In the genomic region with DNA sequence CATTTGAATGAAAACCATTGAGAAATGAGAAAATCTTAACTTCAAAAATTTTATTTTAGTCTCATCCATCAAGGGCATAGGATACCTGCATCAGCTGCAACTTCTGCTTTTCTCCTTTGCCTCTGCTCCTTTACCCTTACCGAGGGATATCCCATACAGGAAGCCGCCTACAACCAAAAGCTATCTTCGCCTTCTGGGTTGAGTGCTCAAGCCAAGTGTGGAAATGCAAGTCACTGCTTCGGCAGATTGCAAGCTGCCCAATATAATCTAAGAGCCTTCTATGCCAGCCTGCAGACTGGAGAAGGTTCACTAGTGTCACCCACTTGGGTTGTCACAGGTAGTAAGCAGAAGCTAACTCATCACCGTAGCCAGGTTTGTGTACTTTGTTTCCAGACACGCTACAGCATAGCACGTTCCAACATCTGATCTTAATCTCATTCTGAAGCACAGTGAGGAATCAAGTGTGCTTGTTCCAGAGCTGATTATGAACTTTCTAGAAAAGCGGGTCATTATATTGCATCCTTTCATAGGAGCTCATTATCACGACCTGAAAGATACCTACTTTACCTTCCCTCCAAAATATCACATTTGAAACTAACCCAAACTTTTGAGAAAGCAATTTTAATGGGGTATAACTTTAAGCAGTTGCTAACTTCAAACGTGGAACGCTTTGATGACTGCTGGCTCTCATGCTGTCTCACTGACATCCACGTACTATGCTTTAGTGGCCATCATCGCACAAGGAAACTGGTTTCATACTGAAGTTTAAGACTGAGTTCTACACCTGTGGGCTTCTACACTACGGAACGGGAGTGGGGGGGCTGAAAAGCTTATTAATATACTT, we compare ENCODE assay signal across 1 cellular context.
TF ChIP-seq lines count a peak whose summit lies in the region.

No MANE protein-coding gene starts in this region.

TF ChIP-seq in K562, 482 proteins besides CTCF, POLR2A, EP300 and RAD21 (continued from another document and continues in another):
- TF ChIP-seq, protein P1, sequence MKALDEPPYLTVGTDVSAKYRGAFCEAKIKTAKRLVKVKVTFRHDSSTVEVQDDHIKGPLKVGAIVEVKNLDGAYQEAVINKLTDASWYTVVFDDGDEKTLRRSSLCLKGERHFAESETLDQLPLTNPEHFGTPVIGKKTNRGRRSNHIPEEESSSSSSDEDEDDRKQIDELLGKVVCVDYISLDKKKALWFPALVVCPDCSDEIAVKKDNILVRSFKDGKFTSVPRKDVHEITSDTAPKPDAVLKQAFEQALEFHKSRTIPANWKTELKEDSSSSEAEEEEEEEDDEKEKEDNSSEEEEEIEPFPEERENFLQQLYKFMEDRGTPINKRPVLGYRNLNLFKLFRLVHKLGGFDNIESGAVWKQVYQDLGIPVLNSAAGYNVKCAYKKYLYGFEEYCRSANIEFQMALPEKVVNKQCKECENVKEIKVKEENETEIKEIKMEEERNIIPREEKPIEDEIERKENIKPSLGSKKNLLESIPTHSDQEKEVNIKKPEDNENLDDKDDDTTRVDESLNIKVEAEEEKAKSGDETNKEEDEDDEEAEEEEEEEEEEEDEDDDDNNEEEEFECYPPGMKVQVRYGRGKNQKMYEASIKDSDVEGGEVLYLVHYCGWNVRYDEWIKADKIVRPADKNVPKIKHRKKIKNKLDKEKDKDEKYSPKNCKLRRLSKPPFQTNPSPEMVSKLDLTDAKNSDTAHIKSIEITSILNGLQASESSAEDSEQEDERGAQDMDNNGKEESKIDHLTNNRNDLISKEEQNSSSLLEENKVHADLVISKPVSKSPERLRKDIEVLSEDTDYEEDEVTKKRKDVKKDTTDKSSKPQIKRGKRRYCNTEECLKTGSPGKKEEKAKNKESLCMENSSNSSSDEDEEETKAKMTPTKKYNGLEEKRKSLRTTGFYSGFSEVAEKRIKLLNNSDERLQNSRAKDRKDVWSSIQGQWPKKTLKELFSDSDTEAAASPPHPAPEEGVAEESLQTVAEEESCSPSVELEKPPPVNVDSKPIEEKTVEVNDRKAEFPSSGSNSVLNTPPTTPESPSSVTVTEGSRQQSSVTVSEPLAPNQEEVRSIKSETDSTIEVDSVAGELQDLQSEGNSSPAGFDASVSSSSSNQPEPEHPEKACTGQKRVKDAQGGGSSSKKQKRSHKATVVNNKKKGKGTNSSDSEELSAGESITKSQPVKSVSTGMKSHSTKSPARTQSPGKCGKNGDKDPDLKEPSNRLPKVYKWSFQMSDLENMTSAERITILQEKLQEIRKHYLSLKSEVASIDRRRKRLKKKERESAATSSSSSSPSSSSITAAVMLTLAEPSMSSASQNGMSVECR (CRISPR knock-in tag; IDR thresholded peaks at IDR 0.05), result no peak
- no peak; the same call in 1 of the 2 replicates for TF ChIP-seq GTF2F1 (IDR thresholded peaks at IDR 0.05; ENCODE audit: low read depth, low read length)
- no peak for TF ChIP-seq CBX8 (IDR thresholded peaks at IDR 0.05; ENCODE audit: borderline replicate concordance, extremely low read depth, low read depth, low read length, poor library complexity, severe bottlenecking)
- TF ChIP-seq ZNF12 (CRISPR knock-in tag; IDR thresholded peaks at IDR 0.05), result no peak
- TF ChIP-seq TCF7L2 (IDR thresholded peaks at IDR 0.05; ENCODE audit: low read depth, low read length), result no peak
- TF ChIP-seq CXXC5 (CRISPR knock-in tag; IDR thresholded peaks at IDR 0.05), result peak; percentile 26; the same call in 1 of the 2 replicates
- no peak for TF ChIP-seq NFIX (CRISPR knock-in tag; IDR thresholded peaks at IDR 0.05; ENCODE audit: low read depth)
- TF ChIP-seq ZNF561 (CRISPR knock-in tag; conservative IDR thresholded peaks at IDR 0.05), result peak; percentile 16
- TF ChIP-seq SAFB (IDR thresholded peaks at IDR 0.05; ENCODE audit: borderline replicate concordance, low read depth, low read length), result no peak
- 0 out of 2 replicates have a peak, but pooled peaks have one; percentile 51 for TF ChIP-seq RBFOX2 (IDR thresholded peaks at IDR 0.05; ENCODE audit: low read depth, low read length)
- peak; percentile 10 for TF ChIP-seq HDAC3 (IDR thresholded peaks at IDR 0.05; ENCODE audit: borderline replicate concordance, partially characterized antibody)
- 0 out of 2 replicates have a peak, but pooled peaks have one; percentile 68 for TF ChIP-seq RUNX1 (IDR thresholded peaks at IDR 0.05; ENCODE audit: low read depth)
- TF ChIP-seq ZNF232 (CRISPR knock-in tag; IDR thresholded peaks at IDR 0.05), result no peak; the same call in 1 of the 2 replicates
- TF ChIP-seq ADNP (tag; IDR thresholded peaks at IDR 0.05), result no peak
- peak; percentile 96 for TF ChIP-seq THRAP3 (IDR thresholded peaks at IDR 0.05; ENCODE audit: borderline replicate concordance)
- TF ChIP-seq HNRNPL (IDR thresholded peaks at IDR 0.05; ENCODE audit: low read depth, low read length), result no peak
- TF ChIP-seq IRF2 (CRISPR knock-in tag; IDR thresholded peaks at IDR 0.05), result no peak
- TF ChIP-seq ARHGAP35 (IDR thresholded peaks at IDR 0.05; ENCODE audit: partially characterized antibody), result no peak
- no peak for TF ChIP-seq POLR3A (IDR thresholded peaks at IDR 0.05; ENCODE audit: borderline replicate concordance, extremely low read depth, insufficient read depth, insufficient read length)
- peak; percentile 40; the same call in 1 of the 2 replicates for TF ChIP-seq SIN3B (IDR thresholded peaks at IDR 0.05; ENCODE audit: low read depth)
- no peak for TF ChIP-seq TCF7 (IDR thresholded peaks at IDR 0.05; ENCODE audit: borderline replicate concordance)
- no peak for TF ChIP-seq FOXA3 (CRISPR knock-in tag; conservative IDR thresholded peaks at IDR 0.05 in 1 of 2, IDR thresholded peaks at IDR 0.05 in 1 of 2)
- TF ChIP-seq, protein P2, sequence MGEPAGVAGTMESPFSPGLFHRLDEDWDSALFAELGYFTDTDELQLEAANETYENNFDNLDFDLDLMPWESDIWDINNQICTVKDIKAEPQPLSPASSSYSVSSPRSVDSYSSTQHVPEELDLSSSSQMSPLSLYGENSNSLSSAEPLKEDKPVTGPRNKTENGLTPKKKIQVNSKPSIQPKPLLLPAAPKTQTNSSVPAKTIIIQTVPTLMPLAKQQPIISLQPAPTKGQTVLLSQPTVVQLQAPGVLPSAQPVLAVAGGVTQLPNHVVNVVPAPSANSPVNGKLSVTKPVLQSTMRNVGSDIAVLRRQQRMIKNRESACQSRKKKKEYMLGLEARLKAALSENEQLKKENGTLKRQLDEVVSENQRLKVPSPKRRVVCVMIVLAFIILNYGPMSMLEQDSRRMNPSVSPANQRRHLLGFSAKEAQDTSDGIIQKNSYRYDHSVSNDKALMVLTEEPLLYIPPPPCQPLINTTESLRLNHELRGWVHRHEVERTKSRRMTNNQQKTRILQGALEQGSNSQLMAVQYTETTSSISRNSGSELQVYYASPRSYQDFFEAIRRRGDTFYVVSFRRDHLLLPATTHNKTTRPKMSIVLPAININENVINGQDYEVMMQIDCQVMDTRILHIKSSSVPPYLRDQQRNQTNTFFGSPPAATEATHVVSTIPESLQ (CRISPR knock-in tag; IDR thresholded peaks at IDR 0.05), result no peak
- TF ChIP-seq NR2F6 (CRISPR knock-in tag; IDR thresholded peaks at IDR 0.05), result no peak
- TF ChIP-seq, protein P3, sequence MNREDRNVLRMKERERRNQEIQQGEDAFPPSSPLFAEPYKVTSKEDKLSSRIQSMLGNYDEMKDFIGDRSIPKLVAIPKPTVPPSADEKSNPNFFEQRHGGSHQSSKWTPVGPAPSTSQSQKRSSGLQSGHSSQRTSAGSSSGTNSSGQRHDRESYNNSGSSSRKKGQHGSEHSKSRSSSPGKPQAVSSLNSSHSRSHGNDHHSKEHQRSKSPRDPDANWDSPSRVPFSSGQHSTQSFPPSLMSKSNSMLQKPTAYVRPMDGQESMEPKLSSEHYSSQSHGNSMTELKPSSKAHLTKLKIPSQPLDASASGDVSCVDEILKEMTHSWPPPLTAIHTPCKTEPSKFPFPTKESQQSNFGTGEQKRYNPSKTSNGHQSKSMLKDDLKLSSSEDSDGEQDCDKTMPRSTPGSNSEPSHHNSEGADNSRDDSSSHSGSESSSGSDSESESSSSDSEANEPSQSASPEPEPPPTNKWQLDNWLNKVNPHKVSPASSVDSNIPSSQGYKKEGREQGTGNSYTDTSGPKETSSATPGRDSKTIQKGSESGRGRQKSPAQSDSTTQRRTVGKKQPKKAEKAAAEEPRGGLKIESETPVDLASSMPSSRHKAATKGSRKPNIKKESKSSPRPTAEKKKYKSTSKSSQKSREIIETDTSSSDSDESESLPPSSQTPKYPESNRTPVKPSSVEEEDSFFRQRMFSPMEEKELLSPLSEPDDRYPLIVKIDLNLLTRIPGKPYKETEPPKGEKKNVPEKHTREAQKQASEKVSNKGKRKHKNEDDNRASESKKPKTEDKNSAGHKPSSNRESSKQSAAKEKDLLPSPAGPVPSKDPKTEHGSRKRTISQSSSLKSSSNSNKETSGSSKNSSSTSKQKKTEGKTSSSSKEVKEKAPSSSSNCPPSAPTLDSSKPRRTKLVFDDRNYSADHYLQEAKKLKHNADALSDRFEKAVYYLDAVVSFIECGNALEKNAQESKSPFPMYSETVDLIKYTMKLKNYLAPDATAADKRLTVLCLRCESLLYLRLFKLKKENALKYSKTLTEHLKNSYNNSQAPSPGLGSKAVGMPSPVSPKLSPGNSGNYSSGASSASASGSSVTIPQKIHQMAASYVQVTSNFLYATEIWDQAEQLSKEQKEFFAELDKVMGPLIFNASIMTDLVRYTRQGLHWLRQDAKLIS (CRISPR knock-in tag; IDR thresholded peaks at IDR 0.05), result peak; percentile 73
- TF ChIP-seq, protein P4, sequence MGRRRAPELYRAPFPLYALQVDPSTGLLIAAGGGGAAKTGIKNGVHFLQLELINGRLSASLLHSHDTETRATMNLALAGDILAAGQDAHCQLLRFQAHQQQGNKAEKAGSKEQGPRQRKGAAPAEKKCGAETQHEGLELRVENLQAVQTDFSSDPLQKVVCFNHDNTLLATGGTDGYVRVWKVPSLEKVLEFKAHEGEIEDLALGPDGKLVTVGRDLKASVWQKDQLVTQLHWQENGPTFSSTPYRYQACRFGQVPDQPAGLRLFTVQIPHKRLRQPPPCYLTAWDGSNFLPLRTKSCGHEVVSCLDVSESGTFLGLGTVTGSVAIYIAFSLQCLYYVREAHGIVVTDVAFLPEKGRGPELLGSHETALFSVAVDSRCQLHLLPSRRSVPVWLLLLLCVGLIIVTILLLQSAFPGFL (CRISPR knock-in tag; IDR thresholded peaks at IDR 0.05), result no peak
- TF ChIP-seq, protein P5, sequence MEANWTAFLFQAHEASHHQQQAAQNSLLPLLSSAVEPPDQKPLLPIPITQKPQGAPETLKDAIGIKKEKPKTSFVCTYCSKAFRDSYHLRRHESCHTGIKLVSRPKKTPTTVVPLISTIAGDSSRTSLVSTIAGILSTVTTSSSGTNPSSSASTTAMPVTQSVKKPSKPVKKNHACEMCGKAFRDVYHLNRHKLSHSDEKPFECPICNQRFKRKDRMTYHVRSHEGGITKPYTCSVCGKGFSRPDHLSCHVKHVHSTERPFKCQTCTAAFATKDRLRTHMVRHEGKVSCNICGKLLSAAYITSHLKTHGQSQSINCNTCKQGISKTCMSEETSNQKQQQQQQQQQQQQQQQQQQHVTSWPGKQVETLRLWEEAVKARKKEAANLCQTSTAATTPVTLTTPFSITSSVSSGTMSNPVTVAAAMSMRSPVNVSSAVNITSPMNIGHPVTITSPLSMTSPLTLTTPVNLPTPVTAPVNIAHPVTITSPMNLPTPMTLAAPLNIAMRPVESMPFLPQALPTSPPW (CRISPR knock-in tag; IDR thresholded peaks at IDR 0.05), result peak; percentile 42
- TF ChIP-seq HDAC6 (IDR thresholded peaks at IDR 0.05; ENCODE audit: low read depth, low read length), result no peak
- TF ChIP-seq CCAR2 (IDR thresholded peaks at IDR 0.05; ENCODE audit: low read depth, low read length), result no peak
- no peak for TF ChIP-seq GTF2A2 (tag; IDR thresholded peaks at IDR 0.05)
- no peak for TF ChIP-seq SETDB1 (IDR thresholded peaks at IDR 0.05; ENCODE audit: low read length)
- TF ChIP-seq HOXB6 (CRISPR knock-in tag; IDR thresholded peaks at IDR 0.05; ENCODE audit: borderline replicate concordance), result no peak; the same call in 1 of the 2 replicates
- TF ChIP-seq KHSRP (IDR thresholded peaks at IDR 0.05), result peak; percentile 86
- TF ChIP-seq, protein P6, sequence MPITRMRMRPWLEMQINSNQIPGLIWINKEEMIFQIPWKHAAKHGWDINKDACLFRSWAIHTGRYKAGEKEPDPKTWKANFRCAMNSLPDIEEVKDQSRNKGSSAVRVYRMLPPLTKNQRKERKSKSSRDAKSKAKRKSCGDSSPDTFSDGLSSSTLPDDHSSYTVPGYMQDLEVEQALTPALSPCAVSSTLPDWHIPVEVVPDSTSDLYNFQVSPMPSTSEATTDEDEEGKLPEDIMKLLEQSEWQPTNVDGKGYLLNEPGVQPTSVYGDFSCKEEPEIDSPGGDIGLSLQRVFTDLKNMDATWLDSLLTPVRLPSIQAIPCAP (CRISPR knock-in tag; IDR thresholded peaks at IDR 0.05; ENCODE audit: borderline replicate concordance), result no peak
- TF ChIP-seq, protein P7, sequence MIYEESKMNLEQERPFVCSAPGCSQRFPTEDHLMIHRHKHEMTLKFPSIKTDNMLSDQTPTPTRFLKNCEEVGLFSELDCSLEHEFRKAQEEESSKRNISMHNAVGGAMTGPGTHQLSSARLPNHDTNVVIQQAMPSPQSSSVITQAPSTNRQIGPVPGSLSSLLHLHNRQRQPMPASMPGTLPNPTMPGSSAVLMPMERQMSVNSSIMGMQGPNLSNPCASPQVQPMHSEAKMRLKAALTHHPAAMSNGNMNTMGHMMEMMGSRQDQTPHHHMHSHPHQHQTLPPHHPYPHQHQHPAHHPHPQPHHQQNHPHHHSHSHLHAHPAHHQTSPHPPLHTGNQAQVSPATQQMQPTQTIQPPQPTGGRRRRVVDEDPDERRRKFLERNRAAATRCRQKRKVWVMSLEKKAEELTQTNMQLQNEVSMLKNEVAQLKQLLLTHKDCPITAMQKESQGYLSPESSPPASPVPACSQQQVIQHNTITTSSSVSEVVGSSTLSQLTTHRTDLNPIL (CRISPR knock-in tag; IDR thresholded peaks at IDR 0.05), result no peak
- peak; percentile 38; the same call in 1 of the 2 replicates for TF ChIP-seq NCOR1 (IDR thresholded peaks at IDR 0.05)
- no peak for TF ChIP-seq ZNF384 (IDR thresholded peaks at IDR 0.05; ENCODE audit: low read depth, low read length)
- TF ChIP-seq MCM2 (IDR thresholded peaks at IDR 0.05; ENCODE audit: low read depth), result no peak
- peak; percentile 72; the same call in 1 of the 2 replicates for TF ChIP-seq DPF2 (IDR thresholded peaks at IDR 0.05)
- TF ChIP-seq ZNF76 (CRISPR knock-in tag; IDR thresholded peaks at IDR 0.05; ENCODE audit: borderline replicate concordance), result no peak
- TF ChIP-seq, protein P8, sequence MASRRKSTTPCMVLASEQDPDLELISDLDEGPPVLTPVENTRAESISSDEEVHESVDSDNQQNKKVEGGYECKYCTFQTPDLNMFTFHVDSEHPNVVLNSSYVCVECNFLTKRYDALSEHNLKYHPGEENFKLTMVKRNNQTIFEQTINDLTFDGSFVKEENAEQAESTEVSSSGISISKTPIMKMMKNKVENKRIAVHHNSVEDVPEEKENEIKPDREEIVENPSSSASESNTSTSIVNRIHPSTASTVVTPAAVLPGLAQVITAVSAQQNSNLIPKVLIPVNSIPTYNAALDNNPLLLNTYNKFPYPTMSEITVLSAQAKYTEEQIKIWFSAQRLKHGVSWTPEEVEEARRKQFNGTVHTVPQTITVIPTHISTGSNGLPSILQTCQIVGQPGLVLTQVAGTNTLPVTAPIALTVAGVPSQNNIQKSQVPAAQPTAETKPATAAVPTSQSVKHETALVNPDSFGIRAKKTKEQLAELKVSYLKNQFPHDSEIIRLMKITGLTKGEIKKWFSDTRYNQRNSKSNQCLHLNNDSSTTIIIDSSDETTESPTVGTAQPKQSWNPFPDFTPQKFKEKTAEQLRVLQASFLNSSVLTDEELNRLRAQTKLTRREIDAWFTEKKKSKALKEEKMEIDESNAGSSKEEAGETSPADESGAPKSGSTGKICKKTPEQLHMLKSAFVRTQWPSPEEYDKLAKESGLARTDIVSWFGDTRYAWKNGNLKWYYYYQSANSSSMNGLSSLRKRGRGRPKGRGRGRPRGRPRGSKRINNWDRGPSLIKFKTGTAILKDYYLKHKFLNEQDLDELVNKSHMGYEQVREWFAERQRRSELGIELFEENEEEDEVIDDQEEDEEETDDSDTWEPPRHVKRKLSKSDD (conservative IDR thresholded peaks at IDR 0.05; ENCODE audit: low read length), result no peak
